Comparison of ENCODE assay signal across 8 cellular contexts in the genomic region with DNA sequence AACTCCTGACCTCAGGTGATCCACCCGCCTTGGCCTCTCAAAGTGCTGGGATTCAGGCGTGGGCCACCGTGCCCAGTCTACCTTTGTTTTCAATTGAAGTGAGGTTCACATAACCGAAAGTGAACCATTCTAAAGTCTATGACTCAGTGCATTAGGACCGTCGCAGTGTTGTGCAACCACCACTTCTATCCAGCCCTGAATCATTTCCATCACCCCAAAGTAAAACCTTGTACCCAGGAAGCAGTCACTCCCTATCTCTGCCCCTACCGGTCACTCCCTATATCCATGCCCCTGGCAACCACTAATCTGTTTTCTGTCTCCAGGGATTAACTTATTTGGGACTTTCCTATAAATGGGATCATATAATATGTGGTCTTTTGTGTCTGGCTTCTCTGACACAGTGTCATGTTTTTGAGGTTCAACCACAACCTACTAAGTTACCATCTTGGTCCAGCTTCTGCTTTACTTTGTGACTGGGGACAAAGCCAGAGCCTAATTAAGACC. TPM values are rescaled to one million over a fixed set of nuclear protein-coding genes. Genes with fewer than 3 reads are reported as not detected.
A peak's percentile ranks its signal among the peaks of the same experiment; 100 is the strongest.
DNase-seq lines count a peak whose midpoint lies in the region; ATAC-seq and TF ChIP-seq lines count a peak whose summit lies in the region.

No MANE protein-coding gene starts in this region.

- H3K36me3 ChIP-seq in HCT116 (ENCODE audit: control insufficient read depth in 1 of 2, insufficient read depth in 2 of 2, low read length in 2 of 2) (no peaks in the 10 kb centered on the region), smooth muscle cell (ENCODE audit: low read depth) (no peaks in the 10 kb centered on the region)

- BruUV-seq in HCT116 (replicated peaks; lab: Mats Ljungman, UMichigan) = no TSS peak

- TF ChIP-seq RAD21 in HCT116 (IDR thresholded peaks at IDR 0.05; ENCODE audit: low read depth) = no peak

- H3F3A ChIP-seq in smooth muscle cell (ENCODE audit: low read depth) = peaks cover 2% of the 10 kb centered on the region

- H3K27ac ChIP-seq in HCT116 (ENCODE audit: low read depth, low read length) = no peak overlapping the region
- peak overlapping the region; percentile 97 for H3K27ac ChIP-seq in smooth muscle cell (ENCODE audit: low read depth)

- H3K27me3 ChIP-seq in HCT116 (ENCODE audit: insufficient read depth, low read length) (no peaks in the 10 kb centered on the region), smooth muscle cell (ENCODE audit: low read depth) (no peaks in the 10 kb centered on the region)

- no peak for TF ChIP-seq POLR2A in HCT116 (IDR thresholded peaks at IDR 0.05; ENCODE audit: borderline replicate concordance, extremely low read depth, insufficient read depth, insufficient read length)

- H3K9me3 ChIP-seq in HCT116 (ENCODE audit: control insufficient read depth in 1 of 2, insufficient read depth in 1 of 2, low read depth in 1 of 2, low read length in 2 of 2) = no peaks in the 10 kb centered on the region
- H3K9me3 ChIP-seq in smooth muscle cell (replicated peaks; ENCODE audit: low read depth) = no peaks in the 10 kb centered on the region

- CTCF ChIA-PET in HCT116 (lab: Charles Lee) = no interaction called here

- no peak overlapping the region for H3K9ac ChIP-seq in HCT116 (ENCODE audit: low read length)
- peak overlapping the region; percentile 78 for H3K9ac ChIP-seq in smooth muscle cell (ENCODE audit: low read depth)

- peaks cover 11 to 43% of the 10 kb centered on the region in 2 experiments for H3K4me1 ChIP-seq in HCT116 (ENCODE audit: control insufficient read depth in 1 of 2, insufficient read depth in 2 of 2, low read length in 2 of 2)
- H3K4me1 ChIP-seq in smooth muscle cell (ENCODE audit: low read depth) = peaks cover 34% of the 10 kb centered on the region

- H2AFZ ChIP-seq in HCT116 (ENCODE audit: low read depth, low read length, poor library complexity, severe bottlenecking) (peak overlapping the region; percentile 97), smooth muscle cell (ENCODE audit: low read depth) (no peak overlapping the region)

- H3K4me2 ChIP-seq in HCT116 (ENCODE audit: low read length) (peak overlapping the region; percentile 59), smooth muscle cell (peak overlapping the region; percentile 53)

- POLR2A ChIA-PET in HCT116 (lab: Charles Lee) = interaction anchor here (1.0 kb wide), 1 partner anchor 15 kb away, joined by 4 read pairs; no protein-coding TSS in a partner anchor

- 29% methylated on average over 7 of the region's 7 CpGs for WGBS in smooth muscle cell (ENCODE audit: low lambda C conversion rate)

- H4K20me1 ChIP-seq in HCT116 (ENCODE audit: insufficient read depth) = no peaks in the 10 kb centered on the region
- H4K20me1 ChIP-seq in smooth muscle cell (ENCODE audit: low read depth) = no peaks in the 10 kb centered on the region

- no peaks in the 10 kb centered on the region for H3K9me2 ChIP-seq in HCT116 (ENCODE audit: insufficient read depth)

- RAD21 ChIA-PET in HCT116 (lab: Charles Lee; ENCODE audit: low non-redundant PET in 1 of 2, low total read pairs in 2 of 2, uncharacterized antibody in 2 of 2, unreplicated experiment in 2 of 2) = no interaction called here

- peak in 2 of 3 experiments; percentile 55 to 63; a peak in 4 of 6 replicates for TF ChIP-seq CTCF in HCT116 (IDR thresholded peaks at IDR 0.05 in 2 of 3, conservative IDR thresholded peaks at IDR 0.05 in 1 of 3; ENCODE audit: borderline replicate concordance in 1 of 3, insufficient read depth in 1 of 3, low read depth in 2 of 3, low read length in 2 of 3)
- TF ChIP-seq CTCF in smooth muscle cell (IDR thresholded peaks at IDR 0.05; ENCODE audit: borderline replicate concordance, insufficient read depth, poor library complexity, severe bottlenecking) = peak; percentile 37

- DNase-seq in HCT116 (ENCODE audit: low read depth, low spot score) = peak; percentile 71
- DNase-seq in SIG-M5 (lab: John Stamatoyannopoulos, UW) = peak; percentile 86
- DNase-seq in fibroblast of peridontal ligament (ENCODE audit: extremely low read depth) = peak; percentile 95
- no peak for DNase-seq in smooth muscle cell (lab: John Stamatoyannopoulos, UW; ENCODE audit: unreplicated experiment)
- DNase-seq in hippocampal formation (lab: John Stamatoyannopoulos, UW) = no peak
- no peak for DNase-seq in NCI-H2227 (lab: John Stamatoyannopoulos, UW; ENCODE audit: unreplicated experiment)
- DNase-seq in NCI-H2029 (lab: John Stamatoyannopoulos, UW) = no peak

- peak overlapping the region in 1 of 2 experiments; percentile 3; a peak in 1 of 4 replicates for H3K4me3 ChIP-seq in HCT116 (replicated peaks in 1 of 2; ENCODE audit: low read depth in 1 of 2, low read length in 2 of 2)
- no peak overlapping the region for H3K4me3 ChIP-seq in smooth muscle cell

- intact Hi-C loops in HCT116 (cut with micrococcal nuclease) = loop anchor here (1.0 to 2.0 kb wide), 2 partner anchors 29 to 47 kb away; no protein-coding TSS in a partner anchor

- ATAC-seq in HCT116 = peak; percentile 88
- no peak for ATAC-seq in HG03354 (IDR thresholded peaks at IDR 0.05; ENCODE audit: poor library complexity, severe bottlenecking, unreplicated experiment)

- H3K79me2 ChIP-seq in HCT116 (ENCODE audit: insufficient read depth, low read length) = no peaks in the 10 kb centered on the region
- H3K79me2 ChIP-seq in smooth muscle cell (ENCODE audit: low read depth) = no peaks in the 10 kb centered on the region

TF ChIP-seq in HCT116, 20 proteins besides CTCF, POLR2A, EP300 and RAD21:
- no peak; the same call in 1 of the 2 replicates for TF ChIP-seq JUND (IDR thresholded peaks at IDR 0.05)
- no peak for TF ChIP-seq TCF7L2 (IDR thresholded peaks at IDR 0.05; ENCODE audit: borderline replicate concordance, extremely low read depth, insufficient read depth, insufficient read length)
- TF ChIP-seq ELF1 (IDR thresholded peaks at IDR 0.05; ENCODE audit: borderline replicate concordance, low read depth) = no peak
- TF ChIP-seq CEBPB (IDR thresholded peaks at IDR 0.05; ENCODE audit: low read depth) = peak; percentile 99
- no peak for TF ChIP-seq EZH2phosphoT487 (IDR thresholded peaks at IDR 0.05; ENCODE audit: borderline replicate concordance)
- TF ChIP-seq POLR2AphosphoS5 (IDR thresholded peaks at IDR 0.05; ENCODE audit: low read depth, low read length) = peak; percentile 48; the same call in 1 of the 2 replicates
- peak; percentile 31 for TF ChIP-seq YY1 (IDR thresholded peaks at IDR 0.05; ENCODE audit: extremely low read depth, insufficient replicate concordance, low read depth, low read length)
- TF ChIP-seq ZFX (IDR thresholded peaks at IDR 0.05) = no peak
- TF ChIP-seq, protein P1, sequence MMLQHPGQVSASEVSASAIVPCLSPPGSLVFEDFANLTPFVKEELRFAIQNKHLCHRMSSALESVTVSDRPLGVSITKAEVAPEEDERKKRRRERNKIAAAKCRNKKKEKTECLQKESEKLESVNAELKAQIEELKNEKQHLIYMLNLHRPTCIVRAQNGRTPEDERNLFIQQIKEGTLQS (IDR thresholded peaks at IDR 0.05) = no peak
- peak; percentile 60 for TF ChIP-seq CBX3 (IDR thresholded peaks at IDR 0.05; ENCODE audit: low read depth)
- TF ChIP-seq, protein P2, sequence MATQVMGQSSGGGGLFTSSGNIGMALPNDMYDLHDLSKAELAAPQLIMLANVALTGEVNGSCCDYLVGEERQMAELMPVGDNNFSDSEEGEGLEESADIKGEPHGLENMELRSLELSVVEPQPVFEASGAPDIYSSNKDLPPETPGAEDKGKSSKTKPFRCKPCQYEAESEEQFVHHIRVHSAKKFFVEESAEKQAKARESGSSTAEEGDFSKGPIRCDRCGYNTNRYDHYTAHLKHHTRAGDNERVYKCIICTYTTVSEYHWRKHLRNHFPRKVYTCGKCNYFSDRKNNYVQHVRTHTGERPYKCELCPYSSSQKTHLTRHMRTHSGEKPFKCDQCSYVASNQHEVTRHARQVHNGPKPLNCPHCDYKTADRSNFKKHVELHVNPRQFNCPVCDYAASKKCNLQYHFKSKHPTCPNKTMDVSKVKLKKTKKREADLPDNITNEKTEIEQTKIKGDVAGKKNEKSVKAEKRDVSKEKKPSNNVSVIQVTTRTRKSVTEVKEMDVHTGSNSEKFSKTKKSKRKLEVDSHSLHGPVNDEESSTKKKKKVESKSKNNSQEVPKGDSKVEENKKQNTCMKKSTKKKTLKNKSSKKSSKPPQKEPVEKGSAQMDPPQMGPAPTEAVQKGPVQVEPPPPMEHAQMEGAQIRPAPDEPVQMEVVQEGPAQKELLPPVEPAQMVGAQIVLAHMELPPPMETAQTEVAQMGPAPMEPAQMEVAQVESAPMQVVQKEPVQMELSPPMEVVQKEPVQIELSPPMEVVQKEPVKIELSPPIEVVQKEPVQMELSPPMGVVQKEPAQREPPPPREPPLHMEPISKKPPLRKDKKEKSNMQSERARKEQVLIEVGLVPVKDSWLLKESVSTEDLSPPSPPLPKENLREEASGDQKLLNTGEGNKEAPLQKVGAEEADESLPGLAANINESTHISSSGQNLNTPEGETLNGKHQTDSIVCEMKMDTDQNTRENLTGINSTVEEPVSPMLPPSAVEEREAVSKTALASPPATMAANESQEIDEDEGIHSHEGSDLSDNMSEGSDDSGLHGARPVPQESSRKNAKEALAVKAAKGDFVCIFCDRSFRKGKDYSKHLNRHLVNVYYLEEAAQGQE (IDR thresholded peaks at IDR 0.05; ENCODE audit: low read depth) = no peak
- no peak for TF ChIP-seq ZNF274 (IDR thresholded peaks at IDR 0.05; ENCODE audit: low read depth, low read length)
- TF ChIP-seq FOSL1 (IDR thresholded peaks at IDR 0.05; ENCODE audit: low read depth) = peak; percentile 69
- no peak for TF ChIP-seq EZH2 (IDR thresholded peaks at IDR 0.05)
TF ChIP-seq in HCT116: peak in this region for 5.

RNA-seq across cellular contexts. Expression of gene CDC42EP4, which starts 28.3 kb away (rescaled TPM):
- total RNA-seq in HCT116 (2021; ENCODE audit: unreplicated experiment) (54.9 TPM), smooth muscle cell (13.4 and 15.1 TPM in 2 replicates)
- 43.4 and 51.6 TPM in 2 replicates for polyA plus RNA-seq in HCT116 (2012)
- 21.2 and 21.4 TPM in 2 replicates for polyA plus RNA-seq in smooth muscle cell

Comparison
In these comparisons a context has a peak if more than half of its experiments do, and no peak if none do; other contexts are left out.
1. DNase-seq: peak in HCT116 (single experiment), SIG-M5 (single experiment) and fibroblast of peridontal ligament (single experiment); none in smooth muscle cell (single experiment), hippocampal formation (0 of 2), NCI-H2227 (single experiment) and NCI-H2029 (single experiment).